22 cellular contexts compared by ENCODE assay signal in the genomic region with DNA sequence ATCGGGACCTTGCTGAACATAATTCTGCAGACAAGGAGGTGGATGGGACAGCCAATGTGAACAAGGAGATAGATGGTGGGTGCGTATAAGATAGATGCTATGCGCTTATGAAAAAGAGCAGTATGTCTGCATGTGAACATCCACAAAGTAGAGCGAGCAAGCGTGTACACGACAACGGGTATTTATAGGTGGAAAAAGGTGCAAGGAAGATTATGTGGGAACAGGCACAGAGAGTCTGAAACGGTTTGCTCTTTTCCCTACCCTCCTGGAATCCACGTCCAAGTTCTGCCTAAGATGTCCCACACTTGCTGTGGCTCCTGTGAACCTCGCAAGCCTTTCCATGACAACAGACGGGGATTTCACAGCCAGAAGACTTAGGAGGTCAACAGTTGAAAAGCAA. TPM values are rescaled to one million over a fixed set of nuclear protein-coding genes. Genes with fewer than 3 reads are reported as not detected.
A peak's percentile ranks its signal among the peaks of the same experiment; 100 is the strongest.
DNase-seq lines count a peak whose midpoint lies in the region; ATAC-seq, FAIRE-seq and TF ChIP-seq lines count a peak whose summit lies in the region.
"Had no signal": no experiment of that assay in that cellular context is flagged by ENCODE, and none has a peak within 500 bp of the region (broad histone marks: within the 10 kb centered on the region; RNA-seq: fewer than 3 reads in every experiment).

No MANE protein-coding gene starts in this region.

- H2AFZ ChIP-seq in IMR-90 (replicated peaks; ENCODE audit: low read length, poor library complexity) = no peak overlapping the region
- no peak overlapping the region for H2AFZ ChIP-seq in K562 (ENCODE audit: low read depth, low read length)
- H2AFZ ChIP-seq: GM23248 had no signal

- peak overlapping the region; percentile 3; the same call in 1 of the 2 replicates for H3K23ac ChIP-seq in IMR-90 (ENCODE audit: low read depth, low read length)

- no peak overlapping the region for H2BK5ac ChIP-seq in IMR-90 (ENCODE audit: low read depth, low read length, poor library complexity, severe bottlenecking)

- no peaks in the 10 kb centered on the region for H3K9me1 ChIP-seq in IMR-90 (ENCODE audit: insufficient read depth, low read length)
- no peaks in the 10 kb centered on the region for H3K9me1 ChIP-seq in K562 (ENCODE audit: control insufficient read depth, insufficient read depth, low read length)

- H3K79me1 ChIP-seq in IMR-90 (ENCODE audit: low read depth in 1 of 2, low read length in 2 of 2) = no peaks in the 10 kb centered on the region

- H3K4me3 ChIP-seq in HEK293 (ENCODE audit: low read depth, low read length) (no peak overlapping the region), IMR-90 (ENCODE audit: insufficient read depth, low read depth, low read length) (no peak overlapping the region), K562 (no peak overlapping the region)
- H3K4me3 ChIP-seq: GM23248 had no signal

- CTCF ChIA-PET in HEK293 (lab: Yijun Ruan, JAX) = interaction anchor here (0.6 to 2.3 kb wide), 7 partner anchors 15 to 729 kb away, joined by 3 to 9 read pairs (median 4); no protein-coding TSS in a partner anchor
- CTCF ChIA-PET in IMR-90 (lab: Yijun Ruan, JAX) = no interaction called here
- CTCF ChIA-PET in K562 (lab: Yijun Ruan, JAX; ENCODE audit: low intra/inter-chr PET ratio) = no interaction called here

- dilution Hi-C loops in IMR-90 (cut with HindIII; ENCODE audit: low sequenced_read_pairs, unreplicated experiment) = no loop called here

- H2BK20ac ChIP-seq in IMR-90 (ENCODE audit: low read depth, low read length) = no peak overlapping the region

- 0 out of 2 replicates have a peak, but pooled peaks cover 3% of the 10 kb centered on the region for H4K20me1 ChIP-seq in IMR-90 (ENCODE audit: insufficient read depth, low read length)
- no peaks in the 10 kb centered on the region for H4K20me1 ChIP-seq in K562 (replicated peaks; ENCODE audit: control insufficient read depth, insufficient read depth, low read length)

- H3K9ac ChIP-seq in IMR-90 (ENCODE audit: low read depth, low read length) = no peak overlapping the region
- H3K9ac ChIP-seq in K562 (ENCODE audit: insufficient read depth in 1 of 2, low read depth in 2 of 2, low read length in 2 of 2) = no peak overlapping the region
- H3K9ac ChIP-seq: GM23248, SK-N-SH had no signal

- H3K27me3 ChIP-seq in IMR-90 (ENCODE audit: control insufficient read depth, insufficient read depth, low read length) = peaks cover 74% of the 10 kb centered on the region
- peaks cover 6 to 21% of the 10 kb centered on the region in 2 experiments; a peak in 2 of 5 replicates for H3K27me3 ChIP-seq in K562 (ENCODE audit: control insufficient read depth in 2 of 2, insufficient read depth in 2 of 2, low read length in 2 of 2)

- TF ChIP-seq CTCF in HEK293 (tag by site-specific recombination; IDR thresholded peaks at IDR 0.05) = no peak
- TF ChIP-seq CTCF in IMR-90 (conservative IDR thresholded peaks at IDR 0.05; ENCODE audit: low read depth, low read length) = no peak
- no peak for TF ChIP-seq CTCF in K562 (IDR thresholded peaks at IDR 0.05 in 2 of 3, conservative IDR thresholded peaks at IDR 0.05 in 1 of 3; ENCODE audit: insufficient read depth in 2 of 3, low read depth in 1 of 3, low read length in 3 of 3)

- no peak overlapping the region for H4K91ac ChIP-seq in IMR-90 (ENCODE audit: insufficient read depth, low read depth, low read length)

- BruUV-seq in IMR-90 (replicated peaks; lab: Mats Ljungman, UMichigan) (no TSS peak), K562 (replicated peaks; lab: Mats Ljungman, UMichigan) (no TSS peak)

- H3K4me1 ChIP-seq in HEK293 (ENCODE audit: control insufficient read depth, insufficient read depth, low read length) = peaks cover 23% of the 10 kb centered on the region
- no peaks in the 10 kb centered on the region for H3K4me1 ChIP-seq in IMR-90 (ENCODE audit: control insufficient read depth, insufficient read depth, low read length)
- peaks cover 7 to 20% of the 10 kb centered on the region in 2 experiments; a peak in 4 of 5 replicates for H3K4me1 ChIP-seq in K562 (replicated peaks in 1 of 2; ENCODE audit: control insufficient read depth in 2 of 2, insufficient read depth in 2 of 2, low read length in 2 of 2)

- H2BK15ac ChIP-seq in IMR-90 (ENCODE audit: low read depth, low read length) = no peak overlapping the region

- no peak overlapping the region for H3K14ac ChIP-seq in IMR-90 (replicated peaks; ENCODE audit: low read depth, low read length)

- no peak for DNase-seq in IMR-90
- DNase-seq in K562 (ENCODE audit: extremely low read depth in 1 of 4, low spot score in 3 of 4) = no peak
- peak; percentile 30 for DNase-seq in retina
- DNase-seq in LoVo (ENCODE audit: low spot score) = no peak
- DNase-seq in NCI-H146 treated with DMSO at 0.1 percent for 48 hours (lab: John Stamatoyannopoulos, UW; ENCODE audit: unreplicated experiment) = no peak
- DNase-seq in HT-29 (ENCODE audit: low spot score) = no peak
- DNase-seq: Caco-2; CD8-positive, alpha-beta T cell; GM23248; H7; Kasumi-1; NCI-H1694 treated with DMSO at 0.1 percent for 48 hours; NCI-H2081; NCI-H2171; NCI-H226; NCI-H510A; NCI-H774; SK-N-SH; SW 1271 had no signal

- no peak overlapping the region for H3K4ac ChIP-seq in IMR-90 (ENCODE audit: low read depth, low read length)

- no peak overlapping the region for H2AK9ac ChIP-seq in IMR-90 (replicated peaks; ENCODE audit: low read depth, low read length, poor library complexity)

- no peaks in the 10 kb centered on the region for H3K9me3 ChIP-seq in HEK293 (ENCODE audit: control insufficient read depth, insufficient read depth, low read depth, low read length)
- no peaks in the 10 kb centered on the region; the same call in 1 of the 2 replicates for H3K9me3 ChIP-seq in IMR-90 (ENCODE audit: control insufficient read depth, insufficient read depth, low read length)
- no peaks in the 10 kb centered on the region for H3K9me3 ChIP-seq in K562 (replicated peaks; ENCODE audit: control insufficient read depth, insufficient read depth, low read depth, low read length)
- H3K9me3 ChIP-seq: Caco-2, SK-N-SH had no signal

- in situ Hi-C loops in IMR-90 (cut with MboI; ENCODE audit: low sequenced_read_pairs) (no loop called here), K562 (cut with MboI) (no loop called here)

- no peak for TF ChIP-seq RAD21 in IMR-90 (IDR thresholded peaks at IDR 0.05; ENCODE audit: low read length)
- no peak for TF ChIP-seq RAD21 in K562 (CRISPR knock-in tag; conservative IDR thresholded peaks at IDR 0.05 in 1 of 2, IDR thresholded peaks at IDR 0.05 in 1 of 2)

- 72% methylated on average over 2 of the region's 11 CpGs; no CpG with 5 or more reads in 1 of the 2 experiments for WGBS in IMR-90 (ENCODE audit: extremely low coverage in 2 of 2, insufficient read length in 1 of 2), 2 experiments
- WGBS in K562 (ENCODE audit: insufficient coverage, low coverage, missing lambda C conversion rate) = 17% methylated on average over 11 of the region's 11 CpGs

- intact Hi-C loops in IMR-90 (cut with micrococcal nuclease) (no loop called here), K562 (cut with micrococcal nuclease) (loop anchor here (5.0 kb wide), 3 partner anchors 67 to 187 kb away; no protein-coding TSS in a partner anchor)

- no peak overlapping the region for H3K18ac ChIP-seq in IMR-90 (ENCODE audit: low read depth, low read length)

- H2BK120ac ChIP-seq in IMR-90 (ENCODE audit: low read depth, low read length) = no peak overlapping the region

- H4K8ac ChIP-seq in IMR-90 (ENCODE audit: low read depth in 2 of 2, low read length in 2 of 2) = no peak overlapping the region

- no peak overlapping the region for H2AK5ac ChIP-seq in IMR-90 (ENCODE audit: low read depth, low read length)

- no peak for TF ChIP-seq EP300 in K562 (IDR thresholded peaks at IDR 0.05; ENCODE audit: low read length)

- no peaks in the 10 kb centered on the region for H3K36me3 ChIP-seq in HEK293 (ENCODE audit: control insufficient read depth in 2 of 2, insufficient read depth in 1 of 2, low read length in 2 of 2)
- no peaks in the 10 kb centered on the region for H3K36me3 ChIP-seq in IMR-90 (ENCODE audit: control insufficient read depth, insufficient read depth, low read length)
- H3K36me3 ChIP-seq in K562 (ENCODE audit: control insufficient read depth, insufficient read depth, low read length) = no peaks in the 10 kb centered on the region

- TF ChIP-seq POLR2A in IMR-90 (IDR thresholded peaks at IDR 0.05; ENCODE audit: low read depth, low read length) = no peak
- TF ChIP-seq POLR2A in K562 (conservative IDR thresholded peaks at IDR 0.05) = no peak

- no peak for FAIRE-seq in K562 (lab: Jason Lieb, UNC)
- FAIRE-seq: RCC 7860 had no signal

- no peak overlapping the region for H4K5ac ChIP-seq in IMR-90 (ENCODE audit: low read depth, low read length)

- no peak overlapping the region for H3K56ac ChIP-seq in IMR-90 (ENCODE audit: extremely low read depth, insufficient read depth, low read length)

- H3K4me2 ChIP-seq in IMR-90 (ENCODE audit: low read depth, low read length) (no peak overlapping the region), K562 (ENCODE audit: insufficient read depth, low read length) (no peak overlapping the region)
- H3K4me2 ChIP-seq: SK-N-SH had no signal

- POLR2A ChIA-PET in HEK293 (lab: Yijun Ruan, JAX) = no interaction called here
- POLR2A ChIA-PET in IMR-90 (lab: Charles Lee; ENCODE audit: unreplicated experiment) = no interaction called here
- POLR2A ChIA-PET in K562 (lab: Yijun Ruan, JAX) = no interaction called here

- no peaks in the 10 kb centered on the region for H3K79me2 ChIP-seq in K562 (ENCODE audit: control insufficient read depth, insufficient read depth, low read length)

- no peak overlapping the region for H3K27ac ChIP-seq in HEK293 (ENCODE audit: extremely low read depth, low read depth, low read length)
- H3K27ac ChIP-seq in IMR-90 (ENCODE audit: insufficient read depth, low read length) = no peak overlapping the region
- no peak overlapping the region for H3K27ac ChIP-seq in K562 (ENCODE audit: extremely low read depth, low read depth, low read length)
- H3K27ac ChIP-seq: C4-2B, GM23248 had no signal

- no peak for ATAC-seq in IMR-90 (ENCODE audit: low read depth)
- ATAC-seq in K562 = no peak
- ATAC-seq: CD8-positive, alpha-beta T cell had no signal

RNA-seq across cellular contexts. Expression of a gene that starts 43.0 kb away (rescaled TPM):
- total RNA-seq in IMR-90 (2012; rRNA removed) (11.7 and 14.7 TPM in 2 replicates), K562 (2014; rRNA removed) (13.1 and 15.8 TPM in 2 replicates), K562 (2014; rRNA removed; fragmentation: Illumina TruSeq; extraction: Trizol) (16.6 and 16.8 TPM in 2 replicates), K562 (2015; rRNA removed; fragmentation: Illumina TruSeq; extraction: Trizol) (12.3 and 12.4 TPM in 2 replicates), K562 (2021) (18.0 and 18.4 TPM in 2 replicates)
- polyA plus RNA-seq in IMR-90 (2012; rRNA removed) (12.5 and 16.9 TPM in 2 replicates), K562 (2011; rRNA removed) (22.1 and 23.3 TPM in 2 replicates), K562 (2014; fragmentation: Illumina TruSeq; extraction: Trizol) (14.9 and 16.5 TPM in 2 replicates), K562 (2014; fragmentation: Nextera tagmentation; extraction: Ambion mirVana) (10 to 100 TPM; 20.8 to 24.0 TPM), K562 (2014; rRNA removed) (15.4 and 19.2 TPM in 2 replicates)
- 6.7 and 13.4 TPM in 2 replicates for polyA plus RNA-seq in IMR-90 (2012; cell fraction: cytosol; rRNA removed)
- 7.7 and 17.2 TPM in 2 replicates for polyA plus RNA-seq in IMR-90 (2012; cell fraction: nucleus; rRNA removed; ENCODE audit: low replicate concordance)
- 48.4 and 61.2 TPM in 2 replicates for total RNA-seq in K562 (2011; cell fraction: chromatin; rRNA removed; ENCODE audit: low replicate concordance)
- 27.6 and 39.2 TPM in 2 replicates for total RNA-seq in K562 (2011; cell fraction: nucleolus; rRNA removed)
- total RNA-seq in K562 (2011; cell fraction: nucleoplasm; rRNA removed) = 37.8 and 55.3 TPM in 2 replicates
- 16.6 and 20.8 TPM in 2 replicates for polyA plus RNA-seq in K562 (2011; cell fraction: cytosol; rRNA removed)
- 24.5 and 25.0 TPM in 2 replicates for polyA plus RNA-seq in K562 (2011; cell fraction: nucleus; rRNA removed)
- polyA plus RNA-seq in K562 (2012) = 15.0 and 16.6 TPM in 2 replicates
- polyA minus RNA-seq in K562 (2011; rRNA and poly(A)+ RNA removed) = 16.3 and 19.5 TPM in 2 replicates
- polyA minus RNA-seq in K562 (2011; cell fraction: cytosol; rRNA and poly(A)+ RNA removed) = 8.2 and 9.5 TPM in 2 replicates
- polyA minus RNA-seq in K562 (2011; cell fraction: nucleus; rRNA and poly(A)+ RNA removed) = 6.7 and 8.6 TPM in 2 replicates
- 15.7 and 16.4 TPM in 2 replicates for total RNA-seq in HT-29 (2014; rRNA removed; shearing (Covaris generic))

RNA-seq across cellular contexts. Expression of a gene that starts 49.3 kb away (rescaled TPM):
- total RNA-seq in IMR-90 (2012; rRNA removed) = 35.0 and 52.2 TPM in 2 replicates
- 42.9 and 54.9 TPM in 2 replicates for polyA plus RNA-seq in IMR-90 (2012; rRNA removed)
- polyA plus RNA-seq in IMR-90 (2012; cell fraction: cytosol; rRNA removed) = 12.5 and 21.0 TPM in 2 replicates
- 3.3 and 19.8 TPM in 2 replicates for polyA plus RNA-seq in IMR-90 (2012; cell fraction: nucleus; rRNA removed; ENCODE audit: low replicate concordance)
- 5.2 and 13.9 TPM in 2 replicates for total RNA-seq in K562 (2011; cell fraction: chromatin; rRNA removed; ENCODE audit: low replicate concordance)
- 3.7 and 5.7 TPM in 2 replicates for total RNA-seq in K562 (2011; cell fraction: nucleolus; rRNA removed)
- 11.4 and 14.1 TPM in 2 replicates for total RNA-seq in K562 (2011; cell fraction: nucleoplasm; rRNA removed)
- total RNA-seq in K562 (2014; rRNA removed) = 44.0 and 48.2 TPM in 2 replicates
- total RNA-seq in K562 (2014; rRNA removed; fragmentation: Illumina TruSeq; extraction: Trizol) = 64.4 and 75.3 TPM in 2 replicates
- total RNA-seq in K562 (2015; rRNA removed; fragmentation: Illumina TruSeq; extraction: Trizol) = 70.4 and 76.2 TPM in 2 replicates
- total RNA-seq in K562 (2021) = 44.6 and 52.7 TPM in 2 replicates
- 31.9 and 45.0 TPM in 2 replicates for polyA plus RNA-seq in K562 (2011; rRNA removed)
- 10.1 and 18.3 TPM in 2 replicates for polyA plus RNA-seq in K562 (2011; cell fraction: cytosol; rRNA removed)
- 7.4 and 12.0 TPM in 2 replicates for polyA plus RNA-seq in K562 (2011; cell fraction: nucleus; rRNA removed)
- 50.1 and 87.7 TPM in 2 replicates for polyA plus RNA-seq in K562 (2012)
- 73.0 and 95.7 TPM in 2 replicates for polyA plus RNA-seq in K562 (2014; fragmentation: Illumina TruSeq; extraction: Trizol)
- 10 to 100 TPM; 10.6 to 13.5 TPM for polyA plus RNA-seq in K562 (2014; fragmentation: Nextera tagmentation; extraction: Ambion mirVana)
- polyA plus RNA-seq in K562 (2014; rRNA removed) = 48.7 and 53.3 TPM in 2 replicates
- polyA minus RNA-seq in K562 (2011; rRNA and poly(A)+ RNA removed) = 27.9 and 31.5 TPM in 2 replicates
- 15.0 and 16.3 TPM in 2 replicates for polyA minus RNA-seq in K562 (2011; cell fraction: cytosol; rRNA and poly(A)+ RNA removed)
- polyA minus RNA-seq in K562 (2011; cell fraction: nucleus; rRNA and poly(A)+ RNA removed) = 2.3 and 7.2 TPM in 2 replicates
- 33.8 and 39.5 TPM in 2 replicates for total RNA-seq in HT-29 (2014; rRNA removed; shearing (Covaris generic))
